16 cellular contexts compared by ENCODE assay signal in the genomic region with DNA sequence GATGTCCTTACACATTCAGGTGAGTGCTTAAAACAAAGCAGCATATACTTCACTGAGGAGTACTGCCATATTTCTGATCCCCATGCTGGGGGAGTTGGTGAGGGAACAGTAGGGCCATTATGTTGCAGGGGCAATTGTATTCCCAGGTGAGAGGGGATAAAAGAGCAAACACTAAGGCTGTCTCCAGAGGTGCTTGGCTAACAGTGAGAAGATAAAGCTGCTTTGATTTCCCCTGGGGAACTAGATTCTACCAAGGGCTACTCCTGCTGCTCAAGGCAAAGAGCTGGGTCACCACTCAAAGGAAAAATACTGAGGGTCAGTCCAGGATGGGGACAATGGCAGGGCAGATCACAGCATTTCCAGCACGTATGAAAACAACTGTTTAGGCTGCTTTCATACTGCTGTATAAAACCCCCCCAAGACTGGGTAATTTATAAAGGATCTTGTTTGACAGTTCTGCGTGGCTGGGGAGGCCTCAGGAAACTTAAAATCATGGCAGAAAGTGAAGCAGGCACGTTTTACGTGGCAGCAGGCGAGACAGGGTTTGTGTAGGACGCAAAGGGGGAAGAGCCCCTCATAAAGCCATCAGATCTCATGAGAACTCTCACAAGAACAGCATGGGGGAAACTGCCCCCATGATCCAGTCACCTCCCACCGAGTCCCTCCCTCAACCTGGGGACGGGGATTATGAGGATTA. TPM values are rescaled to one million over a fixed set of nuclear protein-coding genes. Genes with fewer than 3 reads are reported as not detected.
DNase-seq lines count a peak whose midpoint lies in the region; ATAC-seq and TF ChIP-seq lines count a peak whose summit lies in the region.
"Had no signal": no experiment of that assay in that cellular context is flagged by ENCODE, and none has a peak within 500 bp of the region (broad histone marks: within the 10 kb centered on the region; RNA-seq: fewer than 3 reads in every experiment).

No MANE protein-coding gene starts in this region.

- in situ Hi-C loops in GM13977 (cut with MboI; ENCODE audit: low pct_unique_long_range_greater_than_20kb, low sequenced_read_pairs, unreplicated experiment) = no loop called here

- intact Hi-C loops in left cardiac atrium (cut with DNase I) = no loop called here

- H3K9me3 Mint-ChIP-seq in glutamatergic neuron (ENCODE audit: unreplicated experiment) = peaks cover 17% of the 10 kb centered on the region

- H3K4me1 Mint-ChIP-seq in T-helper 17 cell (peaks cover 27% of the 10 kb centered on the region), glutamatergic neuron (ENCODE audit: low read depth, unreplicated experiment) (peaks cover 19% of the 10 kb centered on the region)

- H3K36me3 ChIP-seq in cardiac muscle cell = peaks cover 14% of the 10 kb centered on the region

- H3K27me3 ChIP-seq in cardiac muscle cell = no peaks in the 10 kb centered on the region
- H3K27me3 ChIP-seq: BLaER1, pancreas had no signal

- H3K27ac Mint-ChIP-seq in T-helper 17 cell (peak overlapping the region; percentile 66), glutamatergic neuron (ENCODE audit: unreplicated experiment) (peak overlapping the region; percentile 84)

- H3K27me3 Mint-ChIP-seq in T-helper 17 cell = no peaks in the 10 kb centered on the region
- peaks cover 15% of the 10 kb centered on the region for H3K27me3 Mint-ChIP-seq in glutamatergic neuron (ENCODE audit: unreplicated experiment)

- H3K4me3 Mint-ChIP-seq in T-helper 17 cell (peak overlapping the region; percentile 60), glutamatergic neuron (ENCODE audit: unreplicated experiment) (peak overlapping the region; percentile 71)

- peaks cover 11% of the 10 kb centered on the region for H3K36me3 Mint-ChIP-seq in T-helper 17 cell (ENCODE audit: low read depth)
- H3K36me3 Mint-ChIP-seq in glutamatergic neuron (ENCODE audit: unreplicated experiment) = peaks cover 10% of the 10 kb centered on the region

- DNase-seq in cardiac muscle cell (ENCODE audit: low read depth in 1 of 2, low spot score in 1 of 2) (no peak), left cardiac atrium (no peak), T-helper 17 cell (no peak), glutamatergic neuron (no peak), NCI-H2029 (lab: John Stamatoyannopoulos, UW) (no peak), GM13977 (ENCODE audit: low spot score) (no peak), middle frontal gyrus (ENCODE audit: extremely low spot score, low spot score) (no peak), retina (no peak)
- DNase-seq: anterior cingulate cortex; effector CD8-positive, alpha-beta T cell; GM23248; NCI-H774; pancreas; stimulated activated CD4-positive, alpha-beta T cell treated with anti-CD3 and anti-CD28 coated beads, Interleukin-15, amount 100 ng/mL, for 24 hours had no signal

- H3K4me1 ChIP-seq in cardiac muscle cell (ENCODE audit: low read depth) = peaks cover 7% of the 10 kb centered on the region
- H3K4me1 ChIP-seq: BLaER1, pancreas had no signal

- ATAC-seq in left cardiac atrium = no peak
- ATAC-seq in T-helper 17 cell = peak; percentile 13

- H3K9me3 ChIP-seq in cardiac muscle cell (ENCODE audit: low read depth) (no peaks in the 10 kb centered on the region), T-helper 17 cell (ENCODE audit: control insufficient read depth, low read length, poor library complexity, severe bottlenecking) (no peaks in the 10 kb centered on the region)
- H3K9me3 ChIP-seq: BLaER1, pancreas had no signal

- TF ChIP-seq CTCF in cardiac muscle cell (IDR thresholded peaks at IDR 0.05; ENCODE audit: low read depth, low read length) (no peak), glutamatergic neuron (IDR thresholded peaks at IDR 0.05; ENCODE audit: partially characterized antibody, unreplicated experiment) (no peak), GM13977 (IDR thresholded peaks at IDR 0.05; ENCODE audit: extremely low read depth, insufficient read depth, missing control alignments) (no peak)

- H3K27ac ChIP-seq in cardiac muscle cell = peak overlapping the region; percentile 63
- H3K27ac ChIP-seq: BLaER1, GM23248, pancreas had no signal

- H3K4me3 ChIP-seq in cardiac muscle cell = no peak overlapping the region
- H3K4me3 ChIP-seq: BLaER1, GM23248, pancreas had no signal

RNA-seq across cellular contexts. Expression of gene OR5AU1, which starts 47.8 kb away (rescaled TPM):
- total RNA-seq in cardiac muscle cell = not detected in 2 replicates
- polyA plus RNA-seq in cardiac muscle cell = not detected in 2 replicates
- total RNA-seq in left cardiac atrium = not detected
- total RNA-seq in T-helper 17 cell = not detected
- not detected for total RNA-seq in glutamatergic neuron (ENCODE audit: unreplicated experiment)
- total RNA-seq: glomerular endothelial cell, GM23248, pancreas had no signal
- polyA plus RNA-seq: GM23248, pancreas had no signal
